27 cellular contexts compared by ENCODE assay signal in the genomic region with DNA sequence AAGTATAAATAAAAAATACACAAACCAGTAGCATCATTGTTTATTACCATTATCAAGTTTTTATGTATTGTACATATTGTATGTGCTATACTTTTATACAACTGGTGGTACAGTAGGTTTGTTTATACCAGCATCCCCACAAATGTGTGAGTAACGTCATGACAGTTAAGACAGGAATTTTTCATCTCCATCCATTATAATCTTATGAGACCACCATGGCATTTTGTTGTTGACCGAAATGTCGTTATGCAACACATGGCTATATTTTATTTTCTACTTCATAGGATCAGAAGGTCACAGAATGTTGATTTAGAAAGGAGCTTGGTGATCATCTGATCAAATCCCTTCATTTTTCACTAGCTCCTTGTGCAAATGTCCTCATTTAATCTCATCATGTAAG.
A peak's percentile ranks its signal among the peaks of the same experiment; 100 is the strongest.
DNase-seq lines count a peak whose midpoint lies in the region; FAIRE-seq and TF ChIP-seq lines count a peak whose summit lies in the region.
"Had no signal": no experiment of that assay in that cellular context is flagged by ENCODE, and none has a peak within 500 bp of the region (broad histone marks: within the 10 kb centered on the region; RNA-seq: fewer than 3 reads in every experiment).

No MANE protein-coding gene starts in this region.

- peak; percentile 26 for FAIRE-seq in astrocyte (lab: Jason Lieb, UNC)
- FAIRE-seq: A204.1, GM12878, GM12892, GM18507 had no signal

- peaks cover 7% of the 10 kb centered on the region for H3K4me1 Mint-ChIP-seq in astrocyte (ENCODE audit: low read depth, unreplicated experiment)
- H3K4me1 Mint-ChIP-seq: CD14-positive monocyte had no signal

- H3K4me3 Mint-ChIP-seq in astrocyte (ENCODE audit: unreplicated experiment): no peak overlapping the region
- H3K4me3 Mint-ChIP-seq: CD14-positive monocyte; CD4-positive, alpha-beta memory T cell; CD4-positive, CD25-positive, alpha-beta regulatory T cell; CD8-positive, alpha-beta memory T cell had no signal

- H3K36me3 Mint-ChIP-seq in astrocyte (ENCODE audit: low read depth, unreplicated experiment): no peaks in the 10 kb centered on the region
- H3K36me3 Mint-ChIP-seq: CD14-positive monocyte; CD4-positive, alpha-beta memory T cell; CD4-positive, CD25-positive, alpha-beta regulatory T cell; CD8-positive, alpha-beta memory T cell had no signal

- TF ChIP-seq CTCF in astrocyte (IDR thresholded peaks at IDR 0.05; ENCODE audit: insufficient read depth, low read depth, low read length): no peak

- H3K36me3 ChIP-seq in astrocyte (ENCODE audit: insufficient read depth, low read length): no peaks in the 10 kb centered on the region
- H3K36me3 ChIP-seq: BE2C, BLaER1 had no signal

- no peaks in the 10 kb centered on the region for H3K27me3 ChIP-seq in astrocyte (ENCODE audit: insufficient read depth, low read length)
- H3K27me3 ChIP-seq: BE2C, BLaER1 had no signal

- H3K9me3 ChIP-seq in astrocyte (ENCODE audit: insufficient read depth, low read depth, low read length): no peaks in the 10 kb centered on the region
- H3K9me3 ChIP-seq: BE2C, BLaER1 had no signal

- H3K9ac ChIP-seq in astrocyte (ENCODE audit: low read length): no peak overlapping the region
- H3K9ac ChIP-seq: BLaER1 had no signal

- no peaks in the 10 kb centered on the region for H4K20me1 ChIP-seq in astrocyte (ENCODE audit: insufficient read depth, low read length)
- H4K20me1 ChIP-seq: BLaER1 had no signal

- no peak overlapping the region for H2AFZ ChIP-seq in astrocyte (ENCODE audit: low read depth, low read length)

- no peaks in the 10 kb centered on the region for H3K9me3 Mint-ChIP-seq in astrocyte (ENCODE audit: unreplicated experiment)
- H3K9me3 Mint-ChIP-seq: CD14-positive monocyte; CD8-positive, alpha-beta memory T cell had no signal

- H3K27ac Mint-ChIP-seq in astrocyte (ENCODE audit: unreplicated experiment): no peak overlapping the region
- H3K27ac Mint-ChIP-seq: CD4-positive, alpha-beta memory T cell; CD4-positive, CD25-positive, alpha-beta regulatory T cell; CD8-positive, alpha-beta memory T cell had no signal

- H3K27ac ChIP-seq in astrocyte (ENCODE audit: low read depth, low read length): no peak overlapping the region
- H3K27ac ChIP-seq: BLaER1 had no signal

- peaks cover 3% of the 10 kb centered on the region for H3K27me3 Mint-ChIP-seq in astrocyte (ENCODE audit: low read depth, unreplicated experiment)

- H3K79me2 ChIP-seq in astrocyte (ENCODE audit: insufficient read depth, low read length): no peaks in the 10 kb centered on the region

- no peak overlapping the region for H3K4me2 ChIP-seq in astrocyte (ENCODE audit: low read length)
- H3K4me2 ChIP-seq: BLaER1 had no signal

- H3K4me1 ChIP-seq in astrocyte (ENCODE audit: insufficient read depth, low read length): peaks cover 9% of the 10 kb centered on the region

- no peak overlapping the region for H3K4me3 ChIP-seq in astrocyte (ENCODE audit: insufficient read depth, low read depth, low read length)
- H3K4me3 ChIP-seq: BLaER1, GM12878 had no signal

- DNase-seq in LHCN-M2 (ENCODE audit: low read depth) (peak; percentile 11), NCI-H460 (ENCODE audit: extremely low read depth, low read depth) (peak; percentile 20), astrocyte (ENCODE audit: low read depth) (no peak), LoVo (ENCODE audit: low spot score) (no peak), midbrain (lab: John Stamatoyannopoulos, UW) (no peak), hippocampal formation (lab: John Stamatoyannopoulos, UW) (no peak)
- DNase-seq: 8988T; ACHN; BE2C; C1 segment of cervical spinal cord; CD4-positive, alpha-beta memory T cell; CD4-positive, CD25-positive, alpha-beta regulatory T cell; CD8-positive, alpha-beta memory T cell; COR-L47; DMS 273 treated with DMSO at 0.1 percent for 48 hours; DMS153; DMS53; DMS79; DND-41; EL; GDM1 had no signal

Comparison
In these comparisons a context has a peak if more than half of its experiments do, and no peak if none do; other contexts are left out.
1. DNase-seq: peak in LHCN-M2 (single experiment) and NCI-H460 (single experiment); none in astrocyte (single experiment), LoVo (single experiment), midbrain (single experiment) and hippocampal formation (0 of 2).